8 cellular contexts compared by ENCODE assay signal in the genomic region with DNA sequence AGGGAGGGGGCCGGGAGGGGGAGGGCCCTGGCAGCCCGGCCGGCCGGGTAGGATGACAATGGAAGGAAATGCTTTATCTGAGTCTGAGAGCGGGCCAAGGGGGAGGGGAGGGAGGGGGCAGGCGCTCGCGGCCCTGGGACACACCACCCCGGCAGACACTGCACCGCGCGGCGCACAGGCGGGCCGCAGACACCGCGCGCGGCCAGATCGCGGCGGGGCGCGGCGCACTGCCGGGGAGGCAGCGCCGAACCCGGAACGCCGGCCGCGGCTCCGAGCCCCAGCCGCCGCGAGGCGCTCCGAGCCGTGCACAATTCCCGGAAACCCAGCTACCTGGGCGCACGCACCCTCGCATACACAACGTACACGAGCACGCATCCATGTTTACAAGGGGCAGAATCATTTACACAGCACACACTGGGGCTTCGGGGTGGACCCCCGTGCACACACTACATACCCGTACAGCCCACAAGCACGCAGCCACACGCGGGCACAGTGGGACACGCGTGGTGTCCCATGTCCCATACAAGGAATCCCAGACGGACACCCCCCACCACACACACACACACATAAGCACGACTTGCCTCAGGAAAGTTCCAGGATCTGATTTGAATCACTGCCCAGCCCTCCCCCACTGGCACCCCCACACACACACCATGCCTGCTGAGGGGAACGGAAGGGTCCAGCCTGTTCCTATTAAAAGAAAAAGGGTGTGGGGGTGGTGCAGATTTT. TPM values are rescaled to one million over a fixed set of nuclear protein-coding genes. Genes with fewer than 3 reads are reported as not detected.
DNase-seq lines count a peak whose midpoint lies in the region; ATAC-seq, FAIRE-seq and TF ChIP-seq lines count a peak whose summit lies in the region.

A gene (minus strand): TSS at position 2 of the 729 bp plus-strand sequence. CDS start 118 bp downstream, outside the sequence.

- TF ChIP-seq POLR2A in A549 (IDR thresholded peaks at IDR 0.05; ENCODE audit: low read length): peak; percentile 82
- peak; percentile 60 for TF ChIP-seq POLR2A in GM18505 (IDR thresholded peaks at IDR 0.05; ENCODE audit: borderline replicate concordance, extremely low read depth, insufficient read depth, insufficient read length)
- peak; percentile 49 to 60 for TF ChIP-seq POLR2A in tibial nerve (IDR thresholded peaks at IDR 0.05)

- no peak for FAIRE-seq in A549 (lab: Jason Lieb, UNC)

- WGBS in A549 (ENCODE audit: missing lambda C conversion rate): under 1% methylated on average over 25 of the region's 58 CpGs
- WGBS in tibial nerve, 2 donors: 0% methylated on average over 38 to 47 of the region's 58 CpGs

- TF ChIP-seq CTCF in A549 (IDR thresholded peaks at IDR 0.05): no peak
- TF ChIP-seq CTCF in HL-60 (IDR thresholded peaks at IDR 0.05; ENCODE audit: insufficient read depth, low read length): no peak
- peak in 1 of 5 experiments; percentile 38 for TF ChIP-seq CTCF in tibial nerve (IDR thresholded peaks at IDR 0.05)

- H3K4me2 ChIP-seq in A549: peak within 1 kb of the TSS; percentile 95

- peak; percentile 52 to 74 for ATAC-seq in A549
- peak; percentile 38 for ATAC-seq in GM18505 (IDR thresholded peaks at IDR 0.05; ENCODE audit: unreplicated experiment)
- peak; percentile 30 to 63 for ATAC-seq in activated naive CD4-positive, alpha-beta T cell treated with anti-CD3 and anti-CD28 coated beads, Interleukin-2, amount 50 U/mL, for 72 hours

- TF ChIP-seq EP300 in A549 (IDR thresholded peaks at IDR 0.05) (0 out of 5 replicates have a peak, but pooled peaks have one; percentile 23 to 29), tibial nerve (IDR thresholded peaks at IDR 0.05) (no peak)

- H3K9me3 ChIP-seq in A549 (no peaks in the 10 kb centered on the region), tibial nerve (no peaks in the 10 kb centered on the region)

- POLR2A ChIA-PET in A549 (lab: Yijun Ruan, JAX): interaction anchor here (0.5 to 3.5 kb wide), 8 partner anchors 8 to 363 kb away, joined by 3 to 28 read pairs (median 6); a partner anchor contains a TSS

- CTCF ChIA-PET in A549 (lab: Yijun Ruan, JAX): interaction anchor here (0.9 to 59.0 kb wide), 10 partner anchors 13 to 127 kb away, joined by 3 to 1532 read pairs (median 4); no protein-coding TSS in a partner anchor

- H3K9me3 Mint-ChIP-seq in activated naive CD4-positive, alpha-beta T cell treated with anti-CD3 and anti-CD28 coated beads, Interleukin-2, amount 50 U/mL, for 72 hours: peaks cover 0 to under 1% of the 10 kb centered on the region in 2 donors

- TF ChIP-seq RAD21 in A549 (conservative IDR thresholded peaks at IDR 0.05 in 1 of 2, IDR thresholded peaks at IDR 0.05 in 1 of 2): no peak

- DNase-seq in A549 (ENCODE audit: low read depth in 1 of 2, low spot score in 1 of 2) (peak; percentile 86 to 90), HL-60 (ENCODE audit: low read depth in 1 of 2, low spot score in 1 of 2) (peak in 1 of 2 experiments; percentile 59), SK-MEL-5 (ENCODE audit: low read depth, low spot score) (peak; percentile 56), glomerular endothelial cell (ENCODE audit: extremely low read depth, low read depth, low spot score) (no peak), occipital lobe (lab: John Stamatoyannopoulos, UW) (peak; percentile 78), tibial nerve (ENCODE audit: low spot score in 2 of 2) (peak; percentile 77 to 83)
- peak in 1 of 2 donors; percentile 49 for DNase-seq in activated naive CD4-positive, alpha-beta T cell treated with anti-CD3 and anti-CD28 coated beads, Interleukin-2, amount 50 U/mL, for 72 hours (ENCODE audit: low spot score in 2 of 2)

- H3K4me1 ChIP-seq in A549 (peaks cover 68% of the 10 kb centered on the region), tibial nerve (peaks cover 5 to 82% (median 73%) of the 10 kb centered on the region in 4 donors)

- H3K27me3 ChIP-seq in HL-60 (ENCODE audit: insufficient read depth, poor library complexity, severe bottlenecking): no peaks in the 10 kb centered on the region
- no peaks in the 10 kb centered on the region for H3K27me3 ChIP-seq in tibial nerve

- peak within 1 kb of the TSS; percentile 96 to 100 for H3K27ac Mint-ChIP-seq in activated naive CD4-positive, alpha-beta T cell treated with anti-CD3 and anti-CD28 coated beads, Interleukin-2, amount 50 U/mL, for 72 hours

- H3K36me3 Mint-ChIP-seq in activated naive CD4-positive, alpha-beta T cell treated with anti-CD3 and anti-CD28 coated beads, Interleukin-2, amount 50 U/mL, for 72 hours: peaks cover 26 to 52% of the 10 kb centered on the region in 2 donors

- in situ Hi-C loops in SK-MEL-5 (cut with HindIII; ENCODE audit: low pct_unique_long_range_greater_than_20kb, low sequenced_read_pairs): no loop called here

- H3K4me3 ChIP-seq in A549 (peak within 1 kb of the TSS; percentile 89), HL-60 (replicated peaks; ENCODE audit: insufficient read depth, low read length) (peak within 1 kb of the TSS; percentile 55), tibial nerve (peak within 1 kb of the TSS; percentile 68 to 90 (median 80))

- H3K27ac ChIP-seq in A549 (peak within 1 kb of the TSS; percentile 96 to 100), HL-60 (replicated peaks) (peak within 1 kb of the TSS; percentile 47), tibial nerve (peak within 1 kb of the TSS; percentile 96 to 99 (median 97))

- H3K36me3 ChIP-seq in tibial nerve: no peaks in the 10 kb centered on the region

TF ChIP-seq in A549, 52 proteins besides CTCF, POLR2A, EP300 and RAD21 (continues in another document):
- TF ChIP-seq, protein P1, sequence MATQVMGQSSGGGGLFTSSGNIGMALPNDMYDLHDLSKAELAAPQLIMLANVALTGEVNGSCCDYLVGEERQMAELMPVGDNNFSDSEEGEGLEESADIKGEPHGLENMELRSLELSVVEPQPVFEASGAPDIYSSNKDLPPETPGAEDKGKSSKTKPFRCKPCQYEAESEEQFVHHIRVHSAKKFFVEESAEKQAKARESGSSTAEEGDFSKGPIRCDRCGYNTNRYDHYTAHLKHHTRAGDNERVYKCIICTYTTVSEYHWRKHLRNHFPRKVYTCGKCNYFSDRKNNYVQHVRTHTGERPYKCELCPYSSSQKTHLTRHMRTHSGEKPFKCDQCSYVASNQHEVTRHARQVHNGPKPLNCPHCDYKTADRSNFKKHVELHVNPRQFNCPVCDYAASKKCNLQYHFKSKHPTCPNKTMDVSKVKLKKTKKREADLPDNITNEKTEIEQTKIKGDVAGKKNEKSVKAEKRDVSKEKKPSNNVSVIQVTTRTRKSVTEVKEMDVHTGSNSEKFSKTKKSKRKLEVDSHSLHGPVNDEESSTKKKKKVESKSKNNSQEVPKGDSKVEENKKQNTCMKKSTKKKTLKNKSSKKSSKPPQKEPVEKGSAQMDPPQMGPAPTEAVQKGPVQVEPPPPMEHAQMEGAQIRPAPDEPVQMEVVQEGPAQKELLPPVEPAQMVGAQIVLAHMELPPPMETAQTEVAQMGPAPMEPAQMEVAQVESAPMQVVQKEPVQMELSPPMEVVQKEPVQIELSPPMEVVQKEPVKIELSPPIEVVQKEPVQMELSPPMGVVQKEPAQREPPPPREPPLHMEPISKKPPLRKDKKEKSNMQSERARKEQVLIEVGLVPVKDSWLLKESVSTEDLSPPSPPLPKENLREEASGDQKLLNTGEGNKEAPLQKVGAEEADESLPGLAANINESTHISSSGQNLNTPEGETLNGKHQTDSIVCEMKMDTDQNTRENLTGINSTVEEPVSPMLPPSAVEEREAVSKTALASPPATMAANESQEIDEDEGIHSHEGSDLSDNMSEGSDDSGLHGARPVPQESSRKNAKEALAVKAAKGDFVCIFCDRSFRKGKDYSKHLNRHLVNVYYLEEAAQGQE (IDR thresholded peaks at IDR 0.05): 0 out of 2 replicates have a peak, but pooled peaks have one; percentile 24
- TF ChIP-seq EHMT2 (IDR thresholded peaks at IDR 0.05; ENCODE audit: low read depth) (no peak), RNF2 (IDR thresholded peaks at IDR 0.05; ENCODE audit: borderline replicate concordance, low read depth) (no peak), TFCP2L1 (CRISPR knock-in tag; IDR thresholded peaks at IDR 0.05) (no peak), KDM5A (IDR thresholded peaks at IDR 0.05) (no peak), JUN (IDR thresholded peaks at IDR 0.05) (peak in 1 of 2 experiments; percentile 72; a peak in 3 of 5 replicates), BHLHE40 (IDR thresholded peaks at IDR 0.05; ENCODE audit: low read depth, low read length) (no peak)
- TF ChIP-seq, protein P2, sequence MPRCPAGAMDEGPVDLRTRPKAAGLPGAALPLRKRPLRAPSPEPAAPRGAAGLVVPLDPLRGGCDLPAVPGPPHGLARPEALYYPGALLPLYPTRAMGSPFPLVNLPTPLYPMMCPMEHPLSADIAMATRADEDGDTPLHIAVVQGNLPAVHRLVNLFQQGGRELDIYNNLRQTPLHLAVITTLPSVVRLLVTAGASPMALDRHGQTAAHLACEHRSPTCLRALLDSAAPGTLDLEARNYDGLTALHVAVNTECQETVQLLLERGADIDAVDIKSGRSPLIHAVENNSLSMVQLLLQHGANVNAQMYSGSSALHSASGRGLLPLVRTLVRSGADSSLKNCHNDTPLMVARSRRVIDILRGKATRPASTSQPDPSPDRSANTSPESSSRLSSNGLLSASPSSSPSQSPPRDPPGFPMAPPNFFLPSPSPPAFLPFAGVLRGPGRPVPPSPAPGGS (IDR thresholded peaks at IDR 0.05): peak; percentile 83; the same call in 2 of the 3 replicates
- TF ChIP-seq, protein P3, sequence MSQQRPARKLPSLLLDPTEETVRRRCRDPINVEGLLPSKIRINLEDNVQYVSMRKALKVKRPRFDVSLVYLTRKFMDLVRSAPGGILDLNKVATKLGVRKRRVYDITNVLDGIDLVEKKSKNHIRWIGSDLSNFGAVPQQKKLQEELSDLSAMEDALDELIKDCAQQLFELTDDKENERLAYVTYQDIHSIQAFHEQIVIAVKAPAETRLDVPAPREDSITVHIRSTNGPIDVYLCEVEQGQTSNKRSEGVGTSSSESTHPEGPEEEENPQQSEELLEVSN (IDR thresholded peaks at IDR 0.05; ENCODE audit: borderline replicate concordance, low read depth): 0 out of 2 replicates have a peak, but pooled peaks have one; percentile 25

RNA-seq across cellular contexts. Expression of the gene that starts here (rescaled TPM):
- polyA plus RNA-seq in A549 (2011; rRNA removed) (17.2 and 20.8 TPM in 2 replicates), A549 (2017; fragmentation: RNase III; extraction: RNeasy Plus Mini Kit Qiagen cat#74134 plus additional on column Dnase treatment) (34.1 to 38.9 TPM (median 36.0 TPM) in 3 replicates)
- polyA plus RNA-seq in A549 (2012; cell fraction: cytosol; rRNA removed): 42.9 and 56.8 TPM in 2 replicates
- polyA plus RNA-seq in A549 (2012; cell fraction: nucleus; rRNA removed): 170 and 171 TPM in 2 replicates
- polyA minus RNA-seq in A549 (2011; rRNA and poly(A)+ RNA removed): 20.2 and 26.1 TPM in 2 replicates
- 3.0 and 3.6 TPM in 2 replicates for total RNA-seq in SK-MEL-5 (2014; rRNA removed; shearing (Covaris generic))
- 12.3 and 17.0 TPM in 2 replicates for polyA plus RNA-seq in SK-MEL-5 (2015; cell fraction: cytosol; rRNA removed)
- 60.9 and 65.2 TPM in 2 replicates for polyA plus RNA-seq in SK-MEL-5 (2015; cell fraction: nucleus; rRNA removed)
- 100 to 1,000 TPM; 285 to 334 TPM for total RNA-seq in activated naive CD4-positive, alpha-beta T cell treated with anti-CD3 and anti-CD28 coated beads, Interleukin-2, amount 50 U/mL, for 72 hours
- total RNA-seq in glomerular endothelial cell (95.9 and 144 TPM in 2 replicates), occipital lobe (5.9 TPM), tibial nerve (100 to 1,000 TPM in 2 of 4 donors, 10 to 100 TPM in 2; 90.4 to 186 (median 98.4) TPM)

Comparison
In these comparisons a context has a peak if more than half of its experiments do, and no peak if none do; other contexts are left out.
1. RNA of the gene that starts here (total RNA-seq): 285 to 334 TPM in activated naive CD4-positive, alpha-beta T cell treated with anti-CD3 and anti-CD28 coated beads, Interleukin-2, amount 50 U/mL, for 72 hours, 95.9 to 144 TPM in glomerular endothelial cell and 90.4 to 186 TPM in tibial nerve; 5.9 TPM in occipital lobe (single experiment) and 3.0 to 3.6 TPM in SK-MEL-5; every median in the first group is over 10 times any median in the second.
2. H3K27ac ChIP-seq: peak in every context shown above with its lines; median percentile 98 in A549; 97 in tibial nerve; 47 in HL-60.
3. Peak in every context shown above with its lines, with median percentiles within 50 percentile points of each other: ATAC-seq, H3K4me3 ChIP-seq and POLR2A ChIP-seq.